ENCODE assay signal across 17 cellular contexts in genomic region chr12:80988986-80989385, GRCh38. TPM values are rescaled to one million over a fixed set of nuclear protein-coding genes. Genes with fewer than 3 reads are reported as not detected.
DNase-seq lines count a peak whose midpoint lies in the region; ATAC-seq and TF ChIP-seq lines count a peak whose summit lies in the region.
"Had no signal": no experiment of that assay in that cellular context is flagged by ENCODE, and none has a peak within 500 bp of the region (broad histone marks: within the 10 kb centered on the region; RNA-seq: fewer than 3 reads in every experiment).

No MANE protein-coding gene starts in this region.

- no peaks in the 10 kb centered on the region for H3K36me3 ChIP-seq in right atrium auricular region
- H3K36me3 ChIP-seq in naive thymus-derived CD4-positive, alpha-beta T cell (ENCODE audit: control insufficient read depth in 2 of 3, insufficient read depth in 3 of 3, low read length in 3 of 3): no peaks in the 10 kb centered on the region
- H3K36me3 ChIP-seq in gastroesophageal sphincter: no peaks in the 10 kb centered on the region

- H3K27ac ChIP-seq in right cardiac atrium (ENCODE audit: low read length) (no peak overlapping the region), right atrium auricular region (no peak overlapping the region), gastroesophageal sphincter (no peak overlapping the region)
- no peak overlapping the region for H3K27ac ChIP-seq in naive thymus-derived CD4-positive, alpha-beta T cell (ENCODE audit: low read depth, low read length)
- H3K27ac ChIP-seq: 22Rv1 had no signal

- WGBS in right cardiac atrium: 36% methylated on average over 3 of the region's 3 CpGs
- WGBS in gastroesophageal sphincter (ENCODE audit: low coverage in 1 of 2), 2 donors: 48 to 63% methylated on average over 3 of the region's 3 CpGs

- TF ChIP-seq CTCF in right atrium auricular region (IDR thresholded peaks at IDR 0.05) (no peak), gastroesophageal sphincter (IDR thresholded peaks at IDR 0.05) (no peak)

- H3K9me3 Mint-ChIP-seq in naive thymus-derived CD4-positive, alpha-beta T cell: peaks cover 0 to 19% (median 7%) of the 10 kb centered on the region in 11 donors

- no peak for TF ChIP-seq EP300 in gastroesophageal sphincter (IDR thresholded peaks at IDR 0.05)

- no peak for TF ChIP-seq POLR2A in erythroblast (IDR thresholded peaks at IDR 0.05; ENCODE audit: low read length)
- no peak for TF ChIP-seq POLR2A in gastroesophageal sphincter (IDR thresholded peaks at IDR 0.05)

- POLR2A ChIA-PET in naive thymus-derived CD4-positive, alpha-beta T cell (lab: Charles Lee): no interaction called here

- no peaks in the 10 kb centered on the region for H3K36me3 Mint-ChIP-seq in naive thymus-derived CD4-positive, alpha-beta T cell
- H3K36me3 Mint-ChIP-seq: CD8-positive, alpha-beta memory T cell had no signal

- H3K4me1 ChIP-seq in right cardiac atrium (ENCODE audit: control insufficient read depth, insufficient read depth, low read length) (no peaks in the 10 kb centered on the region), right atrium auricular region (no peaks in the 10 kb centered on the region), gastroesophageal sphincter (no peaks in the 10 kb centered on the region)
- H3K4me1 ChIP-seq in naive thymus-derived CD4-positive, alpha-beta T cell (ENCODE audit: control insufficient read depth in 2 of 2, insufficient read depth in 2 of 2, low read length in 2 of 2): no peaks in the 10 kb centered on the region

- no peaks in the 10 kb centered on the region for H3K4me1 Mint-ChIP-seq in naive thymus-derived CD4-positive, alpha-beta T cell
- H3K4me1 Mint-ChIP-seq: CD8-positive, alpha-beta memory T cell had no signal

- no peak overlapping the region for H3K4me3 ChIP-seq in right cardiac atrium (ENCODE audit: low read length)
- no peak overlapping the region for H3K4me3 ChIP-seq in right atrium auricular region
- no peak overlapping the region for H3K4me3 ChIP-seq in naive thymus-derived CD4-positive, alpha-beta T cell (ENCODE audit: low read length)
- no peak overlapping the region for H3K4me3 ChIP-seq in gastroesophageal sphincter

- CTCF ChIA-PET in naive thymus-derived CD4-positive, alpha-beta T cell (lab: Charles Lee): no interaction called here

- H3K27me3 ChIP-seq in right cardiac atrium (ENCODE audit: control insufficient read depth, insufficient read depth) (no peaks in the 10 kb centered on the region), right atrium auricular region (no peaks in the 10 kb centered on the region), gastroesophageal sphincter (no peaks in the 10 kb centered on the region)
- no peaks in the 10 kb centered on the region for H3K27me3 ChIP-seq in naive thymus-derived CD4-positive, alpha-beta T cell (ENCODE audit: control insufficient read depth in 2 of 2, insufficient read depth in 2 of 2, low read length in 2 of 2)

- no peaks in the 10 kb centered on the region for H3K9me3 ChIP-seq in right cardiac atrium (ENCODE audit: control insufficient read depth, low read length)
- H3K9me3 ChIP-seq in right atrium auricular region: no peaks in the 10 kb centered on the region
- H3K9me3 ChIP-seq in naive thymus-derived CD4-positive, alpha-beta T cell (ENCODE audit: control insufficient read depth in 2 of 3, low read length in 3 of 3): no peaks in the 10 kb centered on the region
- no peaks in the 10 kb centered on the region for H3K9me3 ChIP-seq in gastroesophageal sphincter

- H3K27ac Mint-ChIP-seq in naive thymus-derived CD4-positive, alpha-beta T cell: no peak overlapping the region
- H3K27ac Mint-ChIP-seq: CD8-positive, alpha-beta memory T cell had no signal

- intact Hi-C loops in right cardiac atrium (cut with DNase I): no loop called here
- intact Hi-C loops in naive thymus-derived CD4-positive, alpha-beta T cell (cut with micrococcal nuclease): no loop called here

- no peak overlapping the region for H3K4me3 Mint-ChIP-seq in naive thymus-derived CD4-positive, alpha-beta T cell
- H3K4me3 Mint-ChIP-seq: CD8-positive, alpha-beta memory T cell had no signal

- H3K27me3 Mint-ChIP-seq in naive thymus-derived CD4-positive, alpha-beta T cell: no peaks in the 10 kb centered on the region
- H3K27me3 Mint-ChIP-seq: CD8-positive, alpha-beta memory T cell had no signal

- ATAC-seq in right cardiac atrium (peak; percentile 26 to 33), gastroesophageal sphincter (no peak)
- peak; percentile 80 for ATAC-seq in naive thymus-derived CD4-positive, alpha-beta T cell

- DNase-seq in right cardiac atrium (peak in 1 of 3 donors; percentile 11), right atrium auricular region (ENCODE audit: low spot score) (no peak), erythroblast (lab: John Stamatoyannopoulos, UW) (peak; percentile 10 to 66), GF-D8 (lab: John Stamatoyannopoulos, UW) (no peak), globus pallidus (ENCODE audit: low spot score) (no peak), NCI-H1092 (lab: John Stamatoyannopoulos, UW) (no peak)
- DNase-seq in naive thymus-derived CD4-positive, alpha-beta T cell: no peak
- DNase-seq: CD8-positive, alpha-beta memory T cell; HCEC 1CT; IMR-90; Kasumi-1; NCI-H1417; NCI-H1930; NCI-H2171 treated with DMSO at 0.1 percent for 48 hours; NCI-H510A had no signal

RNA-seq across cellular contexts. Expression of gene LIN7A, which starts 51.3 kb away (rescaled TPM):
- total RNA-seq in right cardiac atrium: 10 to 100 TPM; 18.9 to 22.3 (median 20.6) TPM
- 9.2 TPM for polyA plus RNA-seq in right cardiac atrium
- total RNA-seq in right atrium auricular region: 10 to 100 TPM; 16.2 to 23.3 TPM
- 1 to 10 TPM in 2 of 5 experiments, under 1 TPM in 1, not detected in 2; 0.27 to 7.1 (median 1.4) TPM for total RNA-seq in naive thymus-derived CD4-positive, alpha-beta T cell
- not detected for polyA plus RNA-seq in naive thymus-derived CD4-positive, alpha-beta T cell
- 10 to 100 TPM in 2 of 4 donors, 1 to 10 TPM in 2; 6.6 to 50.6 (median 11.9) TPM for total RNA-seq in gastroesophageal sphincter
- total RNA-seq: CD8-positive, alpha-beta memory T cell had no signal
- polyA plus RNA-seq: CD8-positive, alpha-beta memory T cell had no signal

Comparison
In these comparisons a context has a peak if more than half of its experiments do, and no peak if none do; other contexts are left out.
1. DNase-seq: peak in erythroblast (2 of 2); none in right atrium auricular region (single experiment), naive thymus-derived CD4-positive, alpha-beta T cell (0 of 9), GF-D8 (single experiment), globus pallidus (single experiment) and NCI-H1092 (single experiment).